ENCODE assay signal across 8 cellular contexts in the genomic region with DNA sequence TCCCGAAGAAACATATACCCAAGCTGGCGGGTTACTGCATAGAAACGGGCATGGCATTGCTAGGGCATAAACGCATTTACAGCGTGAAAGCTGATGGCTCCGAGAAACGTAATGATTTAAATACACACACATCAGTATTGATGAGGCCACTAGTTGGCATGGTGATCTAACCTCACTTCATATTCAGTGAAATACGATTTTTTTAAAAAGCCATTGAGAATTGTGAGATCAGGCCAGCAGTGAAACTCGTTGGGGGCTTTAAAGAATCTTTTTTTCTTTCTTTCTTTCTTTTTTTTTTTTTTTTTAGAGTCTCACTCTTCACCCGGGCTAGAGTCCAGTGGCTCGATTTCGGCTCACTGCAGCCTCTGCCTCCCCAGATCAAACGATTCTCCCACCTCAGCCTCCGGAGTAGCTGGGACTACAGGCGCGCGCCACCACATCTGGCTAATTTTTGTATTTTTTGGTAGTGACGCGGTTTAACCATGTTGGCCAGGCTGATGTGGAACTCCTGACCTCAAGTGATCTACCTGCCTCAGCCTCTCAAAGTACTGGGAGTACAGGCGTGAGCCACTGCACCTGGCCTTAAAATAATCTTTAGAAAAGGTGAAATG. TPM values are rescaled to one million over a fixed set of nuclear protein-coding genes. Genes with fewer than 3 reads are reported as not detected.
DNase-seq lines count a peak whose midpoint lies in the region; ATAC-seq and TF ChIP-seq lines count a peak whose summit lies in the region.

No MANE protein-coding gene starts in this region.

- DNase-seq in OCI-LY7 (ENCODE audit: low spot score), result no peak
- no peak for DNase-seq in esophagus squamous epithelium (lab: John Stamatoyannopoulos, UW)
- peak; percentile 26 for DNase-seq in posterior vena cava (ENCODE audit: low spot score)
- DNase-seq in NCI-H2107 treated with DMSO at 0.1 percent for 48 hours (lab: John Stamatoyannopoulos, UW; ENCODE audit: unreplicated experiment), result no peak
- DNase-seq in stimulated activated CD4-positive, alpha-beta T cell treated with anti-CD3 and anti-CD28 coated beads, Interleukin-1b, Interleukin-23, amount 100 ng/mL, for 48 hours, result no peak

- CTCF ChIA-PET in OCI-LY7 (lab: Charles Lee; ENCODE audit: unreplicated experiment), result interaction anchor here (0.8 kb wide), 1 partner anchor 70 kb away, joined by 3 read pairs; no protein-coding TSS in a partner anchor

- H3K4me2 ChIP-seq in OCI-LY7 (ENCODE audit: low read length), result peak overlapping the region; percentile 98

- no TSS peak for BruUV-seq in OCI-LY7 (replicated peaks; lab: Mats Ljungman, UMichigan)

- peaks cover 30% of the 10 kb centered on the region for H3K4me1 ChIP-seq in ES-I3 (ENCODE audit: insufficient read depth, low read length)
- peaks cover 33% of the 10 kb centered on the region for H3K4me1 ChIP-seq in OCI-LY7 (ENCODE audit: insufficient read depth, low read length, poor library complexity, severe bottlenecking)
- peaks cover 24 to 82% (median 32%) of the 10 kb centered on the region in 3 donors for H3K4me1 ChIP-seq in esophagus squamous epithelium

- peak overlapping the region; percentile 95 for H3K9ac ChIP-seq in ES-I3 (ENCODE audit: low read depth, low read length)

- H3K36me3 ChIP-seq in ES-I3 (ENCODE audit: insufficient read depth, low read length), result no peaks in the 10 kb centered on the region
- peaks cover 5% of the 10 kb centered on the region for H3K36me3 ChIP-seq in OCI-LY7 (ENCODE audit: insufficient read depth, low read length)
- H3K36me3 ChIP-seq in esophagus squamous epithelium, result no peaks in the 10 kb centered on the region

- H3K27ac ChIP-seq in OCI-LY7 (ENCODE audit: low read depth, low read length, poor library complexity, severe bottlenecking) (peak overlapping the region; percentile 84), esophagus squamous epithelium (peak overlapping the region; percentile 93 to 100 (median 98))

- H3K9me2 ChIP-seq in OCI-LY7 (ENCODE audit: insufficient read depth, low read length), result no peaks in the 10 kb centered on the region

- ATAC-seq in HG03159 (IDR thresholded peaks at IDR 0.05; ENCODE audit: unreplicated experiment) (no peak), GM21390 (IDR thresholded peaks at IDR 0.05; ENCODE audit: unreplicated experiment) (no peak)

- intact Hi-C loops in OCI-LY7 (cut with micrococcal nuclease; ENCODE audit: unreplicated experiment) (no loop called here), esophagus squamous epithelium (cut with DNase I) (no loop called here), posterior vena cava (cut with DNase I) (loop anchor here in 1 of 2 donors (5.0 kb wide), 2 partner anchors 94 to 276 kb away; no protein-coding TSS in a partner anchor)

- H2AFZ ChIP-seq in OCI-LY7 (ENCODE audit: low read length), result peak overlapping the region; percentile 67; the same call in 1 of the 2 replicates

- POLR2A ChIA-PET in OCI-LY7 (lab: Charles Lee), result no interaction called here

- WGBS in esophagus squamous epithelium, 2 donors, result 53 to 60% methylated on average over 18 to 19 of the region's 20 CpGs

- peaks cover 29% of the 10 kb centered on the region for H3K79me2 ChIP-seq in OCI-LY7 (ENCODE audit: insufficient read depth, low read depth, low read length)

- H3K4me3 ChIP-seq in OCI-LY7 (ENCODE audit: low read depth, low read length, poor library complexity, severe bottlenecking) (peak overlapping the region; percentile 69), esophagus squamous epithelium (peak overlapping the region; percentile 74 to 92 (median 88))

- H3K9me3 ChIP-seq in ES-I3 (ENCODE audit: control insufficient read depth, insufficient read depth, low read length) (no peaks in the 10 kb centered on the region), OCI-LY7 (ENCODE audit: low read length) (no peaks in the 10 kb centered on the region), esophagus squamous epithelium (no peaks in the 10 kb centered on the region)

- no peak for TF ChIP-seq POLR2A in esophagus squamous epithelium (IDR thresholded peaks at IDR 0.05)

- H3K27me3 ChIP-seq in esophagus squamous epithelium, result no peaks in the 10 kb centered on the region

- TF ChIP-seq CTCF in OCI-LY7 (conservative IDR thresholded peaks at IDR 0.05; ENCODE audit: low read length) (no peak), esophagus squamous epithelium (IDR thresholded peaks at IDR 0.05) (no peak)

- H4K20me1 ChIP-seq in OCI-LY7 (ENCODE audit: insufficient read depth, low read length), result no peaks in the 10 kb centered on the region

RNA-seq across cellular contexts. Expression of a gene that starts 2.4 kb away (rescaled TPM):
- total RNA-seq in OCI-LY7 (2014; rRNA removed; shearing (Covaris generic)), result 13.5 and 15.1 TPM in 2 replicates
- 2.9 and 3.2 TPM in 2 replicates for total RNA-seq in OCI-LY7 (2022)
- 10 to 100 TPM in 2 of 4 donors, 1 to 10 TPM in 2; 4.2 to 26.5 (median 9.0) TPM for total RNA-seq in esophagus squamous epithelium
- total RNA-seq in posterior vena cava, result 10 to 100 TPM; 34.7 to 36.8 TPM
